Comparison of ENCODE assay signal across 9 cellular contexts in the genomic region with DNA sequence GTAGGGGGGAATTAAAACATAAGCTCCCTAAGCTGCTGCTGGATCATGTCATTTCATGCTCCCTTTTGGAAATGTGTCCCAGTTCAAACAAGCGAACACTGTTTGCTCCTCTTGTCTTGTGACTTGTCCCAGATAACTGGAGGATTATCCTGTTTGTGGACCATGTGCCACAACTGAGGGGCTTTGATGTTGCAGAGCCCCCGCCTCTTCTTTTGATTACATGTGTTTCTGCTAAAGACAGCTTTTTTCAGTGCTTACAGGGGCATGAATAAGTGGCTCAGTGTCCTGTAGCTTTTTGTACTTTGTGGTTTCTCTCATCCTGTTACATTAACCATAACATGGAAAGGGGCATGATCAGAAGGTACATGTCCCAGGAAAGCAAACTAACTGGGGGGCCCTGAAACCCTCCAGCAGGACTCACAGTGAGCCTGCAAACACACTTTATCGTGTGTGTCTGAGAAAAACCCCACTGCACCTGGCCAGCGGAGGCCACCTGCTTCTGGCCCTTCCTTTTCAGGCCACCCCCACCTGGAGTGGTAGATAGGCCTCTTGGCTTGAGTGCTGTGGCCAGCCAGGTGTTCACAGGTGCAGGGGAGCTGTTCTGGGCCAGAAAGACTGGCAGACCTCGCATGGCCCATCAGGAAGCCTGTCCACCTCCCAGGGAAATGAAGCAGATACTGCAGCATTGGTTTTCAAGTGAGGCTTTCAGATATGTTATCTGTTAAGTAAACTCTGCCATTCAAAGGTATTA.
DNase-seq lines count a peak whose midpoint lies in the region; ATAC-seq and TF ChIP-seq lines count a peak whose summit lies in the region.
"Had no signal": no experiment of that assay in that cellular context is flagged by ENCODE, and none has a peak within 500 bp of the region (broad histone marks: within the 10 kb centered on the region; RNA-seq: fewer than 3 reads in every experiment).

No MANE protein-coding gene starts in this region.

- ATAC-seq in WTC11 = no peak
- peak in 1 of 2 donors; percentile 78 for ATAC-seq in upper lobe of left lung (ENCODE audit: low FRiP score in 2 of 2)
- ATAC-seq in GM21526 (IDR thresholded peaks at IDR 0.05; ENCODE audit: low FRiP score, unreplicated experiment) = no peak

- H3K4me3 Mint-ChIP-seq in WTC11 = no peak overlapping the region

- no peak for TF ChIP-seq EP300 in upper lobe of left lung (IDR thresholded peaks at IDR 0.05)

- H3K4me3 ChIP-seq in upper lobe of left lung = no peak overlapping the region

- no peaks in the 10 kb centered on the region for H3K36me3 Mint-ChIP-seq in WTC11

- POLR2A ChIA-PET in WTC11 (lab: Charles Lee) = no interaction called here

- no peak for TF ChIP-seq CTCF in WTC11 (IDR thresholded peaks at IDR 0.05)
- TF ChIP-seq CTCF in upper lobe of left lung (IDR thresholded peaks at IDR 0.05) = no peak

- CTCF ChIA-PET in WTC11 (lab: Charles Lee) = interaction anchor here (1.0 to 1.4 kb wide), 2 partner anchors 10 to 13 kb away, joined by 3 to 4 read pairs; no protein-coding TSS in a partner anchor

- H3K27me3 Mint-ChIP-seq in WTC11 (ENCODE audit: low read depth) = no peaks in the 10 kb centered on the region

- no peaks in the 10 kb centered on the region for H3K4me1 Mint-ChIP-seq in WTC11

- peaks cover 0 to 3% (median 0%) of the 10 kb centered on the region in 4 donors for H3K36me3 ChIP-seq in upper lobe of left lung

- H3K27ac Mint-ChIP-seq in WTC11 = peak overlapping the region; percentile 41

- TF ChIP-seq POLR2A in upper lobe of left lung (IDR thresholded peaks at IDR 0.05) = no peak

- H3K9me3 Mint-ChIP-seq in WTC11 = no peaks in the 10 kb centered on the region

- no peaks in the 10 kb centered on the region for H3K27me3 ChIP-seq in upper lobe of left lung

- DNase-seq in NCI-H2029 (lab: John Stamatoyannopoulos, UW) = peak; percentile 96
- no peak for DNase-seq in WTC11 (ENCODE audit: low spot score)
- peak; percentile 86 for DNase-seq in medulla oblongata (ENCODE audit: extremely low spot score)
- peak in 1 of 2 donors; percentile 77 for DNase-seq in upper lobe of left lung
- DNase-seq in stimulated activated CD8-positive, alpha-beta memory T cell treated with anti-CD3 and anti-CD28 coated beads, Interleukin-4, amount 100 ng/mL, for 48 hours = no peak
- DNase-seq in SK-N-DZ (ENCODE audit: low spot score) = no peak
- DNase-seq: activated CD4-positive, alpha-beta T cell treated with anti-CD3 and anti-CD28 coated beads for 4 hours; foreskin fibroblast had no signal

- peak overlapping the region; percentile 13 to 63 (median 35) for H3K27ac ChIP-seq in upper lobe of left lung

- no peaks in the 10 kb centered on the region for H3K9me3 ChIP-seq in upper lobe of left lung

- 69 to 70% methylated on average over 5 of the region's 5 CpGs for WGBS in upper lobe of left lung, 2 donors

- H3K4me1 ChIP-seq in upper lobe of left lung = peaks cover 31 to 60% (median 48%) of the 10 kb centered on the region in 4 donors

TF ChIP-seq in WTC11, 78 proteins besides CTCF, POLR2A, EP300 and RAD21:
- TF ChIP-seq ZNF671 (CRISPR knock-in tag; IDR thresholded peaks at IDR 0.05) = no peak
- TF ChIP-seq GABPB1 (CRISPR knock-in tag; IDR thresholded peaks at IDR 0.05) = peak; percentile 15; the same call in 1 of the 2 replicates

Comparison
In these comparisons a context has a peak if more than half of its experiments do, and no peak if none do; other contexts are left out.
1. DNase-seq: peak in NCI-H2029 (single experiment) and medulla oblongata (single experiment); none in WTC11 (single experiment), stimulated activated CD8-positive, alpha-beta memory T cell treated with anti-CD3 and anti-CD28 coated beads, Interleukin-4, amount 100 ng/mL, for 48 hours (single experiment) and SK-N-DZ (single experiment).